In genomic region chr12:53418221-53418620, GRCh38 we compare ENCODE assay signal across 29 cellular contexts. TPM values are rescaled to one million over a fixed set of nuclear protein-coding genes. Genes with fewer than 3 reads are reported as not detected.
DNase-seq lines count a peak whose midpoint lies in the region; ATAC-seq and TF ChIP-seq lines count a peak whose summit lies in the region.
"Had no signal": no experiment of that assay in that cellular context is flagged by ENCODE, and none has a peak within 500 bp of the region (broad histone marks: within the 10 kb centered on the region; RNA-seq: fewer than 3 reads in every experiment).

No MANE protein-coding gene starts in this region.

- no peak overlapping the region for H3K4ac ChIP-seq in mesenchymal stem cell (ENCODE audit: low read depth in 1 of 2, low read length in 2 of 2)

- H3K14ac ChIP-seq in mesenchymal stem cell (ENCODE audit: low read length in 2 of 2), result no peak overlapping the region

- H3K36me3 Mint-ChIP-seq in stimulated activated naive CD8-positive, alpha-beta T cell treated with anti-CD3 and anti-CD28 coated beads, Interleukin-15, Interleukin-2, amounts not matched to agents 100 ng/mL and 50 ng/mL, for 24 hours (ENCODE audit: low read depth), result peaks cover 8% of the 10 kb centered on the region
- H3K36me3 Mint-ChIP-seq in activated B cell treated with CpG ODN at 0.5 μM for 24 hours (ENCODE audit: low read depth) (peaks cover 11% of the 10 kb centered on the region), natural killer cell (no peaks in the 10 kb centered on the region), endothelial cell (ENCODE audit: low read depth, unreplicated experiment) (peaks cover 4% of the 10 kb centered on the region)

- no peak for TF ChIP-seq CTCF in activated B cell treated with CpG ODN at 0.5 μM for 24 hours (IDR thresholded peaks at IDR 0.05)
- no peak for TF ChIP-seq CTCF in natural killer cell (IDR thresholded peaks at IDR 0.05)
- no peak for TF ChIP-seq CTCF in endothelial cell (IDR thresholded peaks at IDR 0.05; ENCODE audit: unreplicated experiment)

- no peak overlapping the region for H3K23ac ChIP-seq in mesenchymal stem cell (ENCODE audit: low read length in 2 of 2)

- no peaks in the 10 kb centered on the region for H3K9me3 Mint-ChIP-seq in stimulated activated naive CD8-positive, alpha-beta T cell treated with anti-CD3 and anti-CD28 coated beads, Interleukin-15, Interleukin-2, amounts not matched to agents 100 ng/mL and 50 ng/mL, for 24 hours
- H3K9me3 Mint-ChIP-seq in activated B cell treated with CpG ODN at 0.5 μM for 24 hours, result no peaks in the 10 kb centered on the region
- H3K9me3 Mint-ChIP-seq in natural killer cell, result no peaks in the 10 kb centered on the region
- no peaks in the 10 kb centered on the region for H3K9me3 Mint-ChIP-seq in endothelial cell (ENCODE audit: unreplicated experiment)

- no peaks in the 10 kb centered on the region for H3K9me3 ChIP-seq in mesenchymal stem cell (ENCODE audit: control insufficient read depth, low read length)
- H3K9me3 ChIP-seq: prostate gland, vagina had no signal

- H3K27ac ChIP-seq in mesenchymal stem cell (ENCODE audit: low read length, poor library complexity, severe bottlenecking), result no peak overlapping the region
- H3K27ac ChIP-seq: GM23248, prostate gland, vagina had no signal

- peaks cover 7% of the 10 kb centered on the region for H3K4me1 ChIP-seq in mesenchymal stem cell (ENCODE audit: control insufficient read depth, insufficient read depth, low read depth, low read length)
- H3K4me1 ChIP-seq: prostate gland had no signal

- H3K4me3 ChIP-seq in mesenchymal stem cell (ENCODE audit: insufficient read depth in 1 of 2, low read depth in 1 of 2, low read length in 2 of 2), result no peak overlapping the region
- H3K4me3 ChIP-seq: GM23248, prostate gland, vagina had no signal

- CTCF ChIA-PET in activated B cell treated with CpG ODN at 0.5 μM for 24 hours (lab: Charles Lee), result interaction anchor here (0.6 to 3.7 kb wide), 6 partner anchors 37 to 1018 kb away, joined by 3 to 22 read pairs (median 4); no protein-coding TSS in a partner anchor

- no peaks in the 10 kb centered on the region for H3K27me3 ChIP-seq in mesenchymal stem cell (ENCODE audit: control insufficient read depth in 1 of 2, insufficient read depth in 1 of 2, low read length in 2 of 2)
- H3K27me3 ChIP-seq: vagina had no signal

- DNase-seq in stimulated activated naive CD8-positive, alpha-beta T cell treated with anti-CD3 and anti-CD28 coated beads, Interleukin-15, Interleukin-2, amounts not matched to agents 100 U/mL and 50 U/mL, for 24 hours, result no peak
- DNase-seq in activated B cell treated with CpG ODN at 0.5 μM for 24 hours (no peak), mesenchymal stem cell (no peak), natural killer cell (no peak), endothelial cell (ENCODE audit: low spot score) (no peak)
- DNase-seq: activated CD4-positive, alpha-beta T cell treated with anti-CD3 and anti-CD28 coated beads, Interleukin-2, amount 50 U/mL, for 1 hour; activated CD8-positive, alpha-beta memory T cell treated with anti-CD3 and anti-CD28 coated beads, Interleukin-2, amount 50 U/mL, for 4 hours; activated naive CD4-positive, alpha-beta T cell treated with anti-CD3 and anti-CD28 coated beads, Interleukin-2, amount 50 U/mL, for 16 hours; anterior cingulate cortex; effector memory CD4-positive, alpha-beta T cell; GM23248; head of caudate nucleus; NK-92 treated with Interleukin-12 subunit alpha and Interleukin-12 subunit beta, amount 100 ng/mL, for 24 hours; SHP77 treated with DMSO at 0.1 percent for 48 hours; stimulated activated CD4-positive, alpha-beta T cell treated with anti-CD3 and anti-CD28 coated beads, Interleukin-4, amount 100 ng/mL, for 4 hours; SW 1271; T1000 had no signal

- H3K4me1 Mint-ChIP-seq in stimulated activated naive CD8-positive, alpha-beta T cell treated with anti-CD3 and anti-CD28 coated beads, Interleukin-15, Interleukin-2, amounts not matched to agents 100 ng/mL and 50 ng/mL, for 24 hours (ENCODE audit: low read depth), result peaks cover 72% of the 10 kb centered on the region
- H3K4me1 Mint-ChIP-seq in activated B cell treated with CpG ODN at 0.5 μM for 24 hours, result peaks cover 56% of the 10 kb centered on the region
- H3K4me1 Mint-ChIP-seq in natural killer cell, result peaks cover 0 to 6% of the 10 kb centered on the region in 2 donors
- peaks cover 53% of the 10 kb centered on the region for H3K4me1 Mint-ChIP-seq in endothelial cell (ENCODE audit: unreplicated experiment)

- no peak for ATAC-seq in stimulated activated naive CD8-positive, alpha-beta T cell treated with anti-CD3 and anti-CD28 coated beads, Interleukin-15, Interleukin-2, amounts not matched to agents 100 U/mL and 50 U/mL, for 24 hours
- no peak for ATAC-seq in activated B cell treated with CpG ODN at 0.5 μM for 24 hours (ENCODE audit: low read depth)
- ATAC-seq in natural killer cell, result no peak
- no peak for ATAC-seq in HG03135 (IDR thresholded peaks at IDR 0.05; ENCODE audit: unreplicated experiment)
- ATAC-seq in GM18520 (IDR thresholded peaks at IDR 0.05; ENCODE audit: unreplicated experiment), result no peak

- H3K27me3 Mint-ChIP-seq in stimulated activated naive CD8-positive, alpha-beta T cell treated with anti-CD3 and anti-CD28 coated beads, Interleukin-15, Interleukin-2, amounts not matched to agents 100 ng/mL and 50 ng/mL, for 24 hours, result no peaks in the 10 kb centered on the region
- no peaks in the 10 kb centered on the region for H3K27me3 Mint-ChIP-seq in activated B cell treated with CpG ODN at 0.5 μM for 24 hours
- no peaks in the 10 kb centered on the region for H3K27me3 Mint-ChIP-seq in natural killer cell (ENCODE audit: low read depth in 2 of 2)
- peaks cover 11% of the 10 kb centered on the region for H3K27me3 Mint-ChIP-seq in endothelial cell (ENCODE audit: unreplicated experiment)

- peaks cover 2% of the 10 kb centered on the region for H3K79me1 ChIP-seq in mesenchymal stem cell (replicated peaks; ENCODE audit: low read length, poor library complexity, severe bottlenecking)

- WGBS in mesenchymal stem cell, result 98% methylated on average over 3 of the region's 3 CpGs

- H3K36me3 ChIP-seq in mesenchymal stem cell (ENCODE audit: control insufficient read depth in 1 of 2, insufficient read depth in 2 of 2, low read depth in 1 of 2, low read length in 2 of 2), result peaks cover 3 to 7% of the 10 kb centered on the region in 2 experiments
- H3K36me3 ChIP-seq: prostate gland, vagina had no signal

- no peak overlapping the region for H2BK15ac ChIP-seq in mesenchymal stem cell (ENCODE audit: low read depth, poor library complexity, severe bottlenecking)

- H2BK120ac ChIP-seq in mesenchymal stem cell (ENCODE audit: low read depth, low read length), result no peak overlapping the region

- intact Hi-C loops in activated B cell treated with CpG ODN at 0.5 μM for 24 hours (cut with micrococcal nuclease) (no loop called here), natural killer cell (cut with micrococcal nuclease) (no loop called here)

- no peak overlapping the region for H2BK5ac ChIP-seq in mesenchymal stem cell (ENCODE audit: low read depth, low read length, poor library complexity, severe bottlenecking)

- POLR2A ChIA-PET in activated B cell treated with CpG ODN at 0.5 μM for 24 hours (lab: Charles Lee), result interaction anchor here (0.5 to 3.1 kb wide), 13 partner anchors 13 to 97 kb away, joined by 3 to 37 read pairs (median 5); partner anchors contain the start of genes SP1 and TARBP2

- H4K8ac ChIP-seq in mesenchymal stem cell (ENCODE audit: low read length), result no peak overlapping the region

- H4K91ac ChIP-seq in mesenchymal stem cell (ENCODE audit: low read length), result no peak overlapping the region

- H2AK5ac ChIP-seq in mesenchymal stem cell (ENCODE audit: low read length, severe bottlenecking), result peak overlapping the region; percentile 96

- peak overlapping the region; percentile 88 for H3K27ac Mint-ChIP-seq in stimulated activated naive CD8-positive, alpha-beta T cell treated with anti-CD3 and anti-CD28 coated beads, Interleukin-15, Interleukin-2, amounts not matched to agents 100 ng/mL and 50 ng/mL, for 24 hours
- H3K27ac Mint-ChIP-seq in activated B cell treated with CpG ODN at 0.5 μM for 24 hours, result peak overlapping the region; percentile 83
- no peak overlapping the region for H3K27ac Mint-ChIP-seq in natural killer cell
- H3K27ac Mint-ChIP-seq in endothelial cell (ENCODE audit: unreplicated experiment), result no peak overlapping the region

- H3K9ac ChIP-seq in mesenchymal stem cell (ENCODE audit: low read length), result no peak overlapping the region
- H3K9ac ChIP-seq: GM23248 had no signal

- no peak overlapping the region for H2AFZ ChIP-seq in mesenchymal stem cell (ENCODE audit: low read depth, low read length)
- H2AFZ ChIP-seq: GM23248 had no signal

- H3K4me2 ChIP-seq in mesenchymal stem cell (ENCODE audit: low read length, poor library complexity, severe bottlenecking), result no peak overlapping the region

- no peak overlapping the region for H3K18ac ChIP-seq in mesenchymal stem cell (ENCODE audit: low read depth in 1 of 2, low read length in 2 of 2)

- H3K4me3 Mint-ChIP-seq in stimulated activated naive CD8-positive, alpha-beta T cell treated with anti-CD3 and anti-CD28 coated beads, Interleukin-15, Interleukin-2, amounts not matched to agents 100 ng/mL and 50 ng/mL, for 24 hours, result no peak overlapping the region
- no peak overlapping the region for H3K4me3 Mint-ChIP-seq in activated B cell treated with CpG ODN at 0.5 μM for 24 hours
- H3K4me3 Mint-ChIP-seq in natural killer cell, result no peak overlapping the region
- no peak overlapping the region for H3K4me3 Mint-ChIP-seq in endothelial cell (ENCODE audit: unreplicated experiment)

- H2BK12ac ChIP-seq in mesenchymal stem cell (ENCODE audit: low read length in 2 of 2), result no peak overlapping the region

RNA-seq across cellular contexts. Expression of gene AMHR2, which starts 5.4 kb away (rescaled TPM):
- not detected in 2 replicates for total RNA-seq in activated B cell treated with CpG ODN at 0.5 μM for 24 hours
- polyA plus RNA-seq in mesenchymal stem cell (2013, experiment 1 of 2), result 0.01 TPM
- not detected for polyA plus RNA-seq in mesenchymal stem cell (2013, experiment 2 of 2)
- not detected for total RNA-seq in natural killer cell
- 1.3 TPM for total RNA-seq in endothelial cell (ENCODE audit: unreplicated experiment)
- total RNA-seq: A673, bronchial epithelial cell, Daoy, fibroblast of villous mesenchyme, GM23248, LHCN-M2, lung microvascular endothelial cell had no signal
- polyA plus RNA-seq: BJ, GM23248 had no signal

RNA-seq across cellular contexts. Expression of gene PRR13, which starts 23.3 kb away (rescaled TPM):
- total RNA-seq in activated B cell treated with CpG ODN at 0.5 μM for 24 hours, result 266 and 288 TPM in 2 replicates
- polyA plus RNA-seq in mesenchymal stem cell (2013, experiment 1 of 2), result 326 TPM
- polyA plus RNA-seq in mesenchymal stem cell (2013, experiment 2 of 2), result 326 TPM
- 100 to 1,000 TPM; 214 to 233 (median 231) TPM for total RNA-seq in natural killer cell
- total RNA-seq in endothelial cell (ENCODE audit: unreplicated experiment), result 131 TPM

RNA-seq across cellular contexts. Expression of gene PCBP2, which starts 33.7 kb away (rescaled TPM):
- total RNA-seq in activated B cell treated with CpG ODN at 0.5 μM for 24 hours (841 and 853 TPM in 2 replicates), natural killer cell (1,000 to 10,000 TPM in 1 of 3 donors, 100 to 1,000 TPM in 2; 910 to 1,083 (median 943) TPM), endothelial cell (ENCODE audit: unreplicated experiment) (1,084 TPM)
- polyA plus RNA-seq in mesenchymal stem cell (2013, experiment 1 of 2), result 467 TPM
- polyA plus RNA-seq in mesenchymal stem cell (2013, experiment 2 of 2), result 455 TPM

RNA-seq across cellular contexts. Expression of gene SP1, which starts 38.2 kb away (rescaled TPM):
- 99.2 and 102 TPM in 2 replicates for total RNA-seq in activated B cell treated with CpG ODN at 0.5 μM for 24 hours
- 29.4 TPM for polyA plus RNA-seq in mesenchymal stem cell (2013, experiment 1 of 2)
- polyA plus RNA-seq in mesenchymal stem cell (2013, experiment 2 of 2), result 27.5 TPM
- total RNA-seq in natural killer cell, result 10 to 100 TPM; 84.6 to 96.3 (median 88.5) TPM
- 69.5 TPM for total RNA-seq in endothelial cell (ENCODE audit: unreplicated experiment)

Comparison
In these comparisons a context has a peak if more than half of its experiments do, and no peak if none do; other contexts are left out.
1. H3K27ac Mint-ChIP-seq: peak in stimulated activated naive CD8-positive, alpha-beta T cell treated with anti-CD3 and anti-CD28 coated beads, Interleukin-15, Interleukin-2, amounts not matched to agents 100 ng/mL and 50 ng/mL, for 24 hours (single experiment) and activated B cell treated with CpG ODN at 0.5 μM for 24 hours (single experiment); none in natural killer cell (0 of 2) and endothelial cell (single experiment).